8 cellular contexts compared by ENCODE assay signal in the genomic region with DNA sequence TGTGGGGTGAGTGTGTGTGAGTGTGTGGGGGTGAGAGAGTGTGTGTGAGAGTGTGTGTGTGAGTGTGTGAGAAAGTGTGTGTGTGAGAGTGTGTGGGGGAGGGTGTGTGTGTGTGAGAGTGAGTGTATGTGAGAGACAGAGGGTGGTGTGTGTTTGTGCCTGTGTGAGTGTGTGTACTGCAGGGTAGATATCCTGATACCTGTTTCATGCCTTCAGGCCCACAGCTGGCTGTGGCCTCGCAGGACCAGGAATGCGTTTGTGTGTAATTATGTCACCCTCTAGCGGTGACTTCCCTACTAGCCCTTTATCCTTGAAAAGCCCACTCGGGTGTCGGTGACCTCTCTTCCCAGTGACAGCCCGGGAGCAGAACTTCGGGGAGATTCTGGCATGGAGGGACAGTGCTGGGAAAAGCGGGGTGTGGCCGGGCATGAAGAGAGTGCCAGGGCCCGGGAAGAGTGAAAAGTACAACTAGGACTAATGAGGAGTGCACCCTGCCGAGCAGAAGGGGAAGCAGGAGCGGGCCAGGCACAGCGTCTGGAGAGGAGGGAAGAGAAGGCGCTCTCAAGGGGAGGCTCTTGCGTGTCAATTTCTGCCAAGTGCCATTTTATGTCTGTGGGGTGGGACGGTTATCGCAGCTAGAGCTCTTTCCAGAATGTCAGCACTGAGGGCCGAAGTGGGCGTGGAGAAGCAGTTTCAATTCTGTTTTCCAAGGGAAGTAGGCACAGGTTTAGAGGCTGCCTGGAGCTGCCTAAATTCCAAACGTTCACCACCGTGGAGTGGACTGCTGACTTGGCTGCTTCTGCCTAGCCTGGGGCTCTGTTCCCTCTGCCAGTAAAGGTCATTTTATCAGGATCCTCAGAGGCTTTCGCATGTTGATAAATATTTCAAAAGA. TPM values are rescaled to one million over a fixed set of nuclear protein-coding genes. Genes with fewer than 3 reads are reported as not detected.
A peak's percentile ranks its signal among the peaks of the same experiment; 100 is the strongest.
DNase-seq lines count a peak whose midpoint lies in the region; ATAC-seq and TF ChIP-seq lines count a peak whose summit lies in the region.

No MANE protein-coding gene starts in this region.

- H3K27me3 Mint-ChIP-seq in GM23338 (ENCODE audit: insufficient read depth, low read depth, poor library complexity), result peaks cover 30% of the 10 kb centered on the region

- peaks cover 11% of the 10 kb centered on the region for H3K4me1 Mint-ChIP-seq in GM23338

- no peak overlapping the region for H3K27ac Mint-ChIP-seq in GM23338

- DNase-seq in DMS53 treated with DMSO at 0.1 percent for 48 hours (lab: John Stamatoyannopoulos, UW; ENCODE audit: unreplicated experiment), result peak; percentile 95
- peak; percentile 85 for DNase-seq in GM23338 (ENCODE audit: low spot score)
- peak; percentile 90 for DNase-seq in NAMALWA (ENCODE audit: low spot score)
- peak; percentile 46 for DNase-seq in T follicular helper cell (ENCODE audit: low read depth)
- DNase-seq in ascending aorta (ENCODE audit: low spot score in 2 of 2), result peak; percentile 32 to 83
- DNase-seq in right atrium auricular region (ENCODE audit: low spot score), result peak; percentile 82
- peak; percentile 91 for DNase-seq in pons (ENCODE audit: low spot score)

- no peaks in the 10 kb centered on the region for H3K9me3 Mint-ChIP-seq in GM23338

- peak overlapping the region; percentile 93 for H3K4me2 ChIP-seq in GM23338

- H3K4me3 ChIP-seq in GM23338 (peak overlapping the region; percentile 64), ascending aorta (peak overlapping the region; percentile 35 to 60), right atrium auricular region (peak overlapping the region; percentile 10 to 52)

- peak; percentile 80 for ATAC-seq in GM23338
- no peak for ATAC-seq in GM19328 (IDR thresholded peaks at IDR 0.05; ENCODE audit: unreplicated experiment)

- no peaks in the 10 kb centered on the region for H3K79me2 ChIP-seq in GM23338 (replicated peaks; ENCODE audit: insufficient read depth)

- H3K4me1 ChIP-seq in GM23338 (ENCODE audit: insufficient read depth), result peaks cover 14% of the 10 kb centered on the region
- H3K4me1 ChIP-seq in ascending aorta, result peaks cover 7 to 10% of the 10 kb centered on the region in 2 donors
- peaks cover 0 to 35% of the 10 kb centered on the region in 2 donors for H3K4me1 ChIP-seq in right atrium auricular region

- no peaks in the 10 kb centered on the region for H3K9me3 ChIP-seq in ascending aorta
- H3K9me3 ChIP-seq in right atrium auricular region, result no peaks in the 10 kb centered on the region

- peak; percentile 80 to 92 for TF ChIP-seq CTCF in GM23338 (conservative IDR thresholded peaks at IDR 0.05; ENCODE audit: low read depth in 2 of 2)
- TF ChIP-seq CTCF in ascending aorta (IDR thresholded peaks at IDR 0.05), result peak; percentile 74 to 81 (median 81)
- TF ChIP-seq CTCF in right atrium auricular region (IDR thresholded peaks at IDR 0.05), result peak; percentile 43 to 84

- H3K36me3 ChIP-seq in GM23338 (ENCODE audit: insufficient read depth), result no peaks in the 10 kb centered on the region
- no peaks in the 10 kb centered on the region for H3K36me3 ChIP-seq in ascending aorta
- no peaks in the 10 kb centered on the region for H3K36me3 ChIP-seq in right atrium auricular region

- no peaks in the 10 kb centered on the region; the same call in 1 of the 2 replicates for H3F3A ChIP-seq in GM23338 (replicated peaks; ENCODE audit: low read depth)

- peak overlapping the region; percentile 73 for H3K4me3 Mint-ChIP-seq in GM23338

- H3K27ac ChIP-seq in GM23338 (ENCODE audit: low read depth) (no peak overlapping the region), ascending aorta (peak overlapping the region; percentile 66 to 81), right atrium auricular region (peak overlapping the region; percentile 86 to 88)

- H2AFZ ChIP-seq in GM23338, result peak overlapping the region; percentile 97

- H3K27me3 ChIP-seq in GM23338 (ENCODE audit: insufficient read depth) (peaks cover 34% of the 10 kb centered on the region), ascending aorta (no peaks in the 10 kb centered on the region), right atrium auricular region (no peaks in the 10 kb centered on the region)

- intact Hi-C loops in ascending aorta (cut with DNase I), result loop anchor here (1.0 kb wide), 1 partner anchor 487 kb away; no protein-coding TSS in a partner anchor

- H4K20me1 ChIP-seq in GM23338 (replicated peaks; ENCODE audit: insufficient read depth), result no peaks in the 10 kb centered on the region; the same call in 1 of the 2 replicates

- H3K9me2 ChIP-seq in GM23338 (ENCODE audit: insufficient read depth), result no peaks in the 10 kb centered on the region

- no peaks in the 10 kb centered on the region for H3K36me3 Mint-ChIP-seq in GM23338 (ENCODE audit: low read depth)

TF ChIP-seq in GM23338, 12 proteins besides CTCF, POLR2A, EP300 and RAD21 (continues in another document):
- TF ChIP-seq EZH2phosphoT487 (IDR thresholded peaks at IDR 0.05; ENCODE audit: unreplicated experiment), result no peak
- TF ChIP-seq, protein P1, sequence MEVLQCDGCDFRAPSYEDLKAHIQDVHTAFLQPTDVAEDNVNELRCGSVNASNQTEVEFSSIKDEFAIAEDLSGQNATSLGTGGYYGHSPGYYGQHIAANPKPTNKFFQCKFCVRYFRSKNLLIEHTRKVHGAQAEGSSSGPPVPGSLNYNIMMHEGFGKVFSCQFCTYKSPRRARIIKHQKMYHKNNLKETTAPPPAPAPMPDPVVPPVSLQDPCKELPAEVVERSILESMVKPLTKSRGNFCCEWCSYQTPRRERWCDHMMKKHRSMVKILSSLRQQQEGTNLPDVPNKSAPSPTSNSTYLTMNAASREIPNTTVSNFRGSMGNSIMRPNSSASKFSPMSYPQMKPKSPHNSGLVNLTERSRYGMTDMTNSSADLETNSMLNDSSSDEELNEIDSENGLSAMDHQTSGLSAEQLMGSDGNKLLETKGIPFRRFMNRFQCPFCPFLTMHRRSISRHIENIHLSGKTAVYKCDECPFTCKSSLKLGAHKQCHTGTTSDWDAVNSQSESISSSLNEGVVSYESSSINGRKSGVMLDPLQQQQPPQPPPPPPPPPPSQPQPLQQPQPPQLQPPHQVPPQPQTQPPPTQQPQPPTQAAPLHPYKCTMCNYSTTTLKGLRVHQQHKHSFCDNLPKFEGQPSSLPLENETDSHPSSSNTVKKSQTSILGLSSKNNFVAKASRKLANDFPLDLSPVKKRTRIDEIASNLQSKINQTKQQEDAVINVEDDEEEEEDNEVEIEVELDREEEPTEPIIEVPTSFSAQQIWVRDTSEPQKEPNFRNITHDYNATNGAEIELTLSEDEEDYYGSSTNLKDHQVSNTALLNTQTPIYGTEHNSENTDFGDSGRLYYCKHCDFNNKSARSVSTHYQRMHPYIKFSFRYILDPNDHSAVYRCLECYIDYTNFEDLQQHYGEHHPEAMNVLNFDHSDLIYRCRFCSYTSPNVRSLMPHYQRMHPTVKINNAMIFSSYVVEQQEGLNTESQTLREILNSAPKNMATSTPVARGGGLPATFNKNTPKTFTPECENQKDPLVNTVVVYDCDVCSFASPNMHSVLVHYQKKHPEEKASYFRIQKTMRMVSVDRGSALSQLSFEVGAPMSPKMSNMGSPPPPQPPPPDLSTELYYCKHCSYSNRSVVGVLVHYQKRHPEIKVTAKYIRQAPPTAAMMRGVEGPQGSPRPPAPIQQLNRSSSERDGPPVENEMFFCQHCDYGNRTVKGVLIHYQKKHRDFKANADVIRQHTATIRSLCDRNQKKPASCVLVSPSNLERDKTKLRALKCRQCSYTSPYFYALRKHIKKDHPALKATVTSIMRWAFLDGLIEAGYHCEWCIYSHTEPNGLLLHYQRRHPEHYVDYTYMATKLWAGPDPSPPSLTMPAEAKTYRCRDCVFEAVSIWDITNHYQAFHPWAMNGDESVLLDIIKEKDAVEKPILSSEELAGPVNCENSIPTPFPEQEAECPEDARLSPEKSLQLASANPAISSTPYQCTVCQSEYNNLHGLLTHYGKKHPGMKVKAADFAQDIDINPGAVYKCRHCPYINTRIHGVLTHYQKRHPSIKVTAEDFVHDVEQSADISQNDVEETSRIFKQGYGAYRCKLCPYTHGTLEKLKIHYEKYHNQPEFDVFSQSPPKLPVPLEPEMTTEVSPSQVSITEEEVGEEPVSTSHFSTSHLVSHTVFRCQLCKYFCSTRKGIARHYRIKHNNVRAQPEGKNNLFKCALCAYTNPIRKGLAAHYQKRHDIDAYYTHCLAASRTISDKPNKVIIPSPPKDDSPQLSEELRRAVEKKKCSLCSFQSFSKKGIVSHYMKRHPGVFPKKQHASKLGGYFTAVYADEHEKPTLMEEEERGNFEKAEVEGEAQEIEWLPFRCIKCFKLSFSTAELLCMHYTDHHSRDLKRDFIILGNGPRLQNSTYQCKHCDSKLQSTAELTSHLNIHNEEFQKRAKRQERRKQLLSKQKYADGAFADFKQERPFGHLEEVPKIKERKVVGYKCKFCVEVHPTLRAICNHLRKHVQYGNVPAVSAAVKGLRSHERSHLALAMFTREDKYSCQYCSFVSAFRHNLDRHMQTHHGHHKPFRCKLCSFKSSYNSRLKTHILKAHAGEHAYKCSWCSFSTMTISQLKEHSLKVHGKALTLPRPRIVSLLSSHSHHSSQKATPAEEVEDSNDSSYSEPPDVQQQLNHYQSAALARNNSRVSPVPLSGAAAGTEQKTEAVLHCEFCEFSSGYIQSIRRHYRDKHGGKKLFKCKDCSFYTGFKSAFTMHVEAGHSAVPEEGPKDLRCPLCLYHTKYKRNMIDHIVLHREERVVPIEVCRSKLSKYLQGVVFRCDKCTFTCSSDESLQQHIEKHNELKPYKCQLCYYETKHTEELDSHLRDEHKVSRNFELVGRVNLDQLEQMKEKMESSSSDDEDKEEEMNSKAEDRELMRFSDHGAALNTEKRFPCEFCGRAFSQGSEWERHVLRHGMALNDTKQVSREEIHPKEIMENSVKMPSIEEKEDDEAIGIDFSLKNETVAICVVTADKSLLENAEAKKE (CRISPR knock-in tag; IDR thresholded peaks at IDR 0.05), result no peak
- no peak for TF ChIP-seq POLR2AphosphoS5 (IDR thresholded peaks at IDR 0.05; ENCODE audit: low read depth)

RNA-seq across cellular contexts. Expression of a gene that starts 11.0 kb away (rescaled TPM):
- total RNA-seq in GM23338 (2014; rRNA removed; shearing (Covaris generic)), result 9.1 and 9.4 TPM in 2 replicates
- polyA plus RNA-seq in GM23338 (2016; fragmentation: Nextera tagmentation; extraction: Ambion mirVana), result 0.40 and 0.74 TPM in 2 replicates
- total RNA-seq in ascending aorta, result 14.7 TPM
- 10 to 100 TPM in 1 of 2 donors, 1 to 10 TPM in 1; 6.3 to 11.3 TPM for total RNA-seq in right atrium auricular region

RNA-seq across cellular contexts. Expression of a gene that starts 23.7 kb away (rescaled TPM):
- 1.0 and 2.7 TPM in 2 replicates for total RNA-seq in GM23338 (2014; rRNA removed; shearing (Covaris generic))
- 0.87 and 1.4 TPM in 2 replicates for polyA plus RNA-seq in GM23338 (2016; fragmentation: Nextera tagmentation; extraction: Ambion mirVana)
- total RNA-seq in ascending aorta, result 0.53 TPM
- 1 to 10 TPM; 1.5 to 3.0 TPM for total RNA-seq in right atrium auricular region
